ENCODE assay signal across 27 cellular contexts in the genomic region with DNA sequence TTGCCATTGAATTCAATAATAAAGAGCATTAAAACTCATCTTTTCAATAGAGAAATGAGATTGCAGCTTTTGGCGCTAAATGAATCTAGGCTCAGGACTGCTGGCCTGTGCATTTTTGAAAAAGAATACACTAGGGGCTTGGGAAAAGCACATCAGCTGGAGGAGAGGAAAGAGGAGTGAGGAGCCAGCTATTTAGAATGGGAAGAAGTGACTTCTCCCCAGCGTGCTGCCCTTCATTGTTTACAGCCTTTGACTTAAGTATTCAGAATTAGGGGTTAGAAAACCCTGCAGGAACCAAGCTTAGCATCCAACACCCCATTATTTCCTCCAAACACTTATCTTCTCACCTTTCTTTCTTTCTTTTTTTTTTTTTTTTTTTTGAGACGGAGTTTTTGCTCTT. TPM values are rescaled to one million over a fixed set of nuclear protein-coding genes. Genes with fewer than 3 reads are reported as not detected.
"Had no signal": no experiment of that assay in that cellular context is flagged by ENCODE, and none has a peak within 500 bp of the region (broad histone marks: within the 10 kb centered on the region; RNA-seq: fewer than 3 reads in every experiment).

No MANE protein-coding gene starts in this region.

- H3K27me3 ChIP-seq: gastrocnemius medialis, left lung had no signal

- H3K4me1 Mint-ChIP-seq: naive B cell had no signal

- H3K4me1 ChIP-seq: gastrocnemius medialis, heart right ventricle, left lung, lower lobe of right lung had no signal

- H3K27ac Mint-ChIP-seq: mesothelial cell of epicardium, naive B cell had no signal

- ATAC-seq: esophagus mucosa, gastrocnemius medialis, heart right ventricle, left cardiac atrium, left lung, left ventricle myocardium superior, lower lobe of right lung, mucosa of descending colon had no signal

- H3K36me3 ChIP-seq: esophagus squamous epithelium, gastrocnemius medialis, heart right ventricle, left lung, lower lobe of right lung had no signal

- H3K9me3 Mint-ChIP-seq: mesothelial cell of epicardium, naive B cell had no signal

- H3K27ac ChIP-seq: coronary artery, dorsolateral prefrontal cortex, esophagus squamous epithelium, gastrocnemius medialis, heart right ventricle, left lung, lower lobe of right lung had no signal

- H3K4me3 ChIP-seq: coronary artery, dorsolateral prefrontal cortex, esophagus squamous epithelium, gastrocnemius medialis, heart right ventricle, left lung, lower lobe of right lung, mucosa of descending colon had no signal

- H3K4me3 Mint-ChIP-seq: mesothelial cell of epicardium, naive B cell had no signal

- H3K36me3 Mint-ChIP-seq: mesothelial cell of epicardium, naive B cell had no signal

- DNase-seq: dermis blood vessel endothelial cell; dorsolateral prefrontal cortex; effector CD4-positive, alpha-beta T cell; effector memory CD4-positive, alpha-beta T cell; erythroblast; esophagus squamous epithelium; foreskin fibroblast; foreskin melanocyte; gastrocnemius medialis; glutamatergic neuron; head of caudate nucleus; heart right ventricle; hippocampal formation; left cardiac atrium; left lung; left ventricle myocardium superior; lower lobe of right lung; mesenchymal stem cell; mucosa of descending colon; naive B cell had no signal

RNA-seq across cellular contexts. Expression of gene TNFSF11, which starts 43.3 kb away (rescaled TPM):
- total RNA-seq: dermis blood vessel endothelial cell, heart right ventricle, left cardiac atrium, left ventricle myocardium superior, lower lobe of right lung, lung microvascular endothelial cell, mesenteric fat pad, mesothelial cell of epicardium, myocyte had no signal
- polyA plus RNA-seq: heart right ventricle, keratinocyte had no signal
